Comparison of ENCODE assay signal across 18 cellular contexts in genomic region chr3:20142517-20142916, GRCh38. TPM values are rescaled to one million over a fixed set of nuclear protein-coding genes. Genes with fewer than 3 reads are reported as not detected.
"Had no signal": no experiment of that assay in that cellular context is flagged by ENCODE, and none has a peak within 500 bp of the region (broad histone marks: within the 10 kb centered on the region; RNA-seq: fewer than 3 reads in every experiment).

No MANE protein-coding gene starts in this region.

- DNase-seq: activated CD8-positive, alpha-beta memory T cell treated with anti-CD3 and anti-CD28 coated beads for 24 hours; activated gamma-delta T cell treated with Interleukin-2 at 50 U/mL for 16 hours; adrenal gland; effector memory CD8-positive, alpha-beta T cell; foreskin keratinocyte; left lung; mammary epithelial cell; SIG-M5; stimulated activated CD4-positive, alpha-beta T cell treated with anti-CD3 and anti-CD28 coated beads, Interleukin-4, amount 100 ng/mL, for 24 hours; stimulated activated naive CD8-positive, alpha-beta T cell treated with anti-CD3 and anti-CD28 coated beads, Interleukin-15, Interleukin-2, amounts not matched to agents 100 U/mL and 50 U/mL, for 24 hours; T1000; trophoblast cell had no signal

- H3K27me3 ChIP-seq: adrenal gland, foreskin keratinocyte, left lung, ovary, suprapubic skin had no signal

- H3K27ac ChIP-seq: adrenal gland, foreskin keratinocyte, left lung, ovary, psoas muscle, suprapubic skin had no signal

- H3K9me3 ChIP-seq: adrenal gland, left lung, ovary, psoas muscle, suprapubic skin had no signal

- ATAC-seq: activated CD4-positive, CD25-positive, alpha-beta regulatory T cell treated with anti-CD3 and anti-CD28 coated beads, Interleukin-2, amount 50 U/mL, for 24 hours; activated naive CD4-positive, alpha-beta T cell treated with anti-CD3 and anti-CD28 coated beads, Interleukin-2, amount 50 U/mL, for 72 hours; effector memory CD8-positive, alpha-beta T cell; foreskin keratinocyte; stimulated activated naive CD8-positive, alpha-beta T cell treated with anti-CD3 and anti-CD28 coated beads, Interleukin-15, Interleukin-2, amounts not matched to agents 100 U/mL and 50 U/mL, for 24 hours had no signal

- H3K36me3 ChIP-seq: ovary had no signal

- H3K4me1 ChIP-seq: adrenal gland, foreskin keratinocyte, left lung, psoas muscle had no signal

- H3K9me3 Mint-ChIP-seq: dendritic cell treated with granulocyte-macrophage colony-stimulating factor and Interleukin-4, amounts not matched to agents 40 ng/mL and 50 ng/mL, for 4 days; effector memory CD8-positive, alpha-beta T cell had no signal

- H3K4me3 Mint-ChIP-seq: dendritic cell treated with granulocyte-macrophage colony-stimulating factor and Interleukin-4, amounts not matched to agents 40 ng/mL and 50 ng/mL, for 4 days; effector memory CD8-positive, alpha-beta T cell had no signal

- H3K4me3 ChIP-seq: adrenal gland, left lung, ovary, psoas muscle, suprapubic skin had no signal

- H3K27me3 Mint-ChIP-seq: dendritic cell treated with granulocyte-macrophage colony-stimulating factor and Interleukin-4, amounts not matched to agents 40 ng/mL and 50 ng/mL, for 4 days; effector memory CD8-positive, alpha-beta T cell had no signal

- H3K27ac Mint-ChIP-seq: dendritic cell treated with granulocyte-macrophage colony-stimulating factor and Interleukin-4, amounts not matched to agents 40 ng/mL and 50 ng/mL, for 4 days had no signal

RNA-seq across cellular contexts. Expression of gene SGO1, which starts 43.5 kb away (rescaled TPM):
- total RNA-seq: psoas muscle had no signal
